ENCODE assay signal across 19 cellular contexts in genomic region chr10:14414901-14415300, GRCh38.
DNase-seq lines count a peak whose midpoint lies in the region; FAIRE-seq and TF ChIP-seq lines count a peak whose summit lies in the region.
"Had no signal": no experiment of that assay in that cellular context is flagged by ENCODE, and none has a peak within 500 bp of the region (broad histone marks: within the 10 kb centered on the region; RNA-seq: fewer than 3 reads in every experiment).

No MANE protein-coding gene starts in this region.

- H3K9me3 Mint-ChIP-seq in MCF 10A (ENCODE audit: unreplicated experiment) (peaks cover 1% of the 10 kb centered on the region), astrocyte (ENCODE audit: unreplicated experiment) (no peaks in the 10 kb centered on the region)

- TF ChIP-seq POLR2A in breast epithelium (IDR thresholded peaks at IDR 0.05) = no peak

- TF ChIP-seq CTCF in MCF 10A (IDR thresholded peaks at IDR 0.05; ENCODE audit: unreplicated experiment) = no peak
- no peak for TF ChIP-seq CTCF in breast epithelium (IDR thresholded peaks at IDR 0.05)
- no peak for TF ChIP-seq CTCF in astrocyte (IDR thresholded peaks at IDR 0.05; ENCODE audit: insufficient read depth, low read depth, low read length)
- no peak for TF ChIP-seq CTCF in fibroblast of pulmonary artery (IDR thresholded peaks at IDR 0.05; ENCODE audit: low read length, missing control alignments)

- H2AFZ ChIP-seq in astrocyte (ENCODE audit: low read depth, low read length) = no peak overlapping the region

- DNase-seq in MCF 10A (ENCODE audit: unreplicated experiment) (peak; percentile 6), breast epithelium (ENCODE audit: low spot score in 2 of 2) (no peak), astrocyte (ENCODE audit: low read depth) (peak; percentile 89), fibroblast of pulmonary artery (ENCODE audit: low read depth) (peak; percentile 50), urothelium cell line (ENCODE audit: low spot score) (peak; percentile 32), Kasumi-1 (lab: John Stamatoyannopoulos, UW) (no peak), hypothalamus (lab: John Stamatoyannopoulos, UW) (no peak)
- DNase-seq in stimulated activated CD4-positive, alpha-beta T cell treated with anti-CD3 and anti-CD28 coated beads, Interleukin-2, amount 100 ng/mL, for 48 hours = no peak
- DNase-seq: activated CD4-positive, alpha-beta T cell treated with anti-CD3 and anti-CD28 coated beads, Interleukin-2, amount 50 U/mL, for 4 hours; activated naive CD8-positive, alpha-beta T cell treated with anti-CD3 and anti-CD28 coated beads, Interleukin-2, amount 10 ng/mL, durations not matched to agents 7 days and 5 days; activated T-cell treated with anti-CD3 and anti-CD28 coated beads, Interleukin-2, amount 50 U/mL, for 48 hours; CD8-positive, alpha-beta T cell; glutamatergic neuron; GOT3; mesenchymal stem cell; NCI-H2107; stimulated activated naive CD8-positive, alpha-beta T cell treated with anti-CD3 and anti-CD28 coated beads, Interleukin-15, Interleukin-2, amounts not matched to agents 100 U/mL and 50 U/mL, for 24 hours had no signal

- POLR2A ChIA-PET in MCF 10A (lab: Yijun Ruan, JAX) = interaction anchor here (0.6 to 0.7 kb wide), 2 partner anchors 16 to 30 kb away, joined by 3 to 4 read pairs; no protein-coding TSS in a partner anchor

- H3K9me3 ChIP-seq in breast epithelium (no peaks in the 10 kb centered on the region), astrocyte (ENCODE audit: insufficient read depth, low read depth, low read length) (no peaks in the 10 kb centered on the region)

- CTCF ChIA-PET in MCF 10A (lab: Yijun Ruan, JAX) = no interaction called here

- peak overlapping the region; percentile 7 for H3K4me2 ChIP-seq in astrocyte (ENCODE audit: low read length)

- no peaks in the 10 kb centered on the region for H4K20me1 ChIP-seq in astrocyte (ENCODE audit: insufficient read depth, low read length)

- intact Hi-C loops in MCF 10A (cut with micrococcal nuclease) (no loop called here), breast epithelium (cut with DNase I; ENCODE audit: low total_unique reads) (no loop called here)

- H3K27me3 ChIP-seq in breast epithelium (no peaks in the 10 kb centered on the region), astrocyte (ENCODE audit: insufficient read depth, low read length) (no peaks in the 10 kb centered on the region)

- no peaks in the 10 kb centered on the region for H3K36me3 ChIP-seq in breast epithelium
- H3K36me3 ChIP-seq in astrocyte (ENCODE audit: insufficient read depth, low read length) = no peaks in the 10 kb centered on the region

- no TSS peak for BruUV-seq in MCF 10A (replicated peaks; lab: Mats Ljungman, UMichigan)

- H3K4me3 Mint-ChIP-seq in MCF 10A (ENCODE audit: unreplicated experiment) (no peak overlapping the region), astrocyte (ENCODE audit: unreplicated experiment) (no peak overlapping the region)
- H3K4me3 Mint-ChIP-seq: activated naive CD8-positive, alpha-beta T cell treated with anti-CD3 and anti-CD28 coated beads, Interleukin-2, amount 10 ng/mL, durations not matched to agents 7 days and 5 days; CD8-positive, alpha-beta T cell had no signal

- H3K36me3 Mint-ChIP-seq in MCF 10A (ENCODE audit: insufficient read depth, unreplicated experiment) = no peaks in the 10 kb centered on the region
- H3K36me3 Mint-ChIP-seq in astrocyte (ENCODE audit: low read depth, unreplicated experiment) = no peaks in the 10 kb centered on the region
- H3K36me3 Mint-ChIP-seq: CD8-positive, alpha-beta T cell had no signal

- no peak overlapping the region for H3K9ac ChIP-seq in astrocyte (ENCODE audit: low read length)

- no peaks in the 10 kb centered on the region for H3K4me1 ChIP-seq in breast epithelium
- peaks cover 17% of the 10 kb centered on the region for H3K4me1 ChIP-seq in astrocyte (ENCODE audit: insufficient read depth, low read length)

- H3K4me3 ChIP-seq in breast epithelium (no peak overlapping the region), astrocyte (ENCODE audit: insufficient read depth, low read depth, low read length) (no peak overlapping the region), fibroblast of pulmonary artery (replicated peaks; ENCODE audit: low read depth, low read length) (no peak overlapping the region)

- FAIRE-seq in astrocyte (lab: Jason Lieb, UNC) (peak; percentile 58), urothelium cell line (lab: Jason Lieb, UNC) (peak; percentile 82)
- FAIRE-seq: A204.1, islet of Langerhans had no signal

- no peaks in the 10 kb centered on the region for H3K27me3 Mint-ChIP-seq in MCF 10A (ENCODE audit: insufficient read depth, unreplicated experiment)
- H3K27me3 Mint-ChIP-seq in astrocyte (ENCODE audit: low read depth, unreplicated experiment) = peaks cover 1% of the 10 kb centered on the region

- H3K4me1 Mint-ChIP-seq in MCF 10A (ENCODE audit: insufficient read depth, unreplicated experiment) (peaks cover 7% of the 10 kb centered on the region), astrocyte (ENCODE audit: low read depth, unreplicated experiment) (peaks cover 31% of the 10 kb centered on the region)

- H3K27ac ChIP-seq in breast epithelium (no peak overlapping the region), astrocyte (ENCODE audit: low read depth, low read length) (peak overlapping the region; percentile 14)

- H3K79me2 ChIP-seq in astrocyte (ENCODE audit: insufficient read depth, low read length) = no peaks in the 10 kb centered on the region

- H3K27ac Mint-ChIP-seq in MCF 10A (ENCODE audit: low read depth, unreplicated experiment) (no peak overlapping the region), astrocyte (ENCODE audit: unreplicated experiment) (no peak overlapping the region)
- H3K27ac Mint-ChIP-seq: activated naive CD8-positive, alpha-beta T cell treated with anti-CD3 and anti-CD28 coated beads, Interleukin-2, amount 10 ng/mL, durations not matched to agents 7 days and 5 days; CD8-positive, alpha-beta T cell had no signal

Comparison
In these comparisons a context has a peak if more than half of its experiments do, and no peak if none do; other contexts are left out.
1. DNase-seq: peak in MCF 10A (single experiment), astrocyte (single experiment), fibroblast of pulmonary artery (single experiment) and urothelium cell line (single experiment); none in breast epithelium (0 of 2), Kasumi-1 (0 of 2), stimulated activated CD4-positive, alpha-beta T cell treated with anti-CD3 and anti-CD28 coated beads, Interleukin-2, amount 100 ng/mL, for 48 hours (0 of 2) and hypothalamus (0 of 51).